ENCODE assay signal across 1 cellular context in the genomic region with DNA sequence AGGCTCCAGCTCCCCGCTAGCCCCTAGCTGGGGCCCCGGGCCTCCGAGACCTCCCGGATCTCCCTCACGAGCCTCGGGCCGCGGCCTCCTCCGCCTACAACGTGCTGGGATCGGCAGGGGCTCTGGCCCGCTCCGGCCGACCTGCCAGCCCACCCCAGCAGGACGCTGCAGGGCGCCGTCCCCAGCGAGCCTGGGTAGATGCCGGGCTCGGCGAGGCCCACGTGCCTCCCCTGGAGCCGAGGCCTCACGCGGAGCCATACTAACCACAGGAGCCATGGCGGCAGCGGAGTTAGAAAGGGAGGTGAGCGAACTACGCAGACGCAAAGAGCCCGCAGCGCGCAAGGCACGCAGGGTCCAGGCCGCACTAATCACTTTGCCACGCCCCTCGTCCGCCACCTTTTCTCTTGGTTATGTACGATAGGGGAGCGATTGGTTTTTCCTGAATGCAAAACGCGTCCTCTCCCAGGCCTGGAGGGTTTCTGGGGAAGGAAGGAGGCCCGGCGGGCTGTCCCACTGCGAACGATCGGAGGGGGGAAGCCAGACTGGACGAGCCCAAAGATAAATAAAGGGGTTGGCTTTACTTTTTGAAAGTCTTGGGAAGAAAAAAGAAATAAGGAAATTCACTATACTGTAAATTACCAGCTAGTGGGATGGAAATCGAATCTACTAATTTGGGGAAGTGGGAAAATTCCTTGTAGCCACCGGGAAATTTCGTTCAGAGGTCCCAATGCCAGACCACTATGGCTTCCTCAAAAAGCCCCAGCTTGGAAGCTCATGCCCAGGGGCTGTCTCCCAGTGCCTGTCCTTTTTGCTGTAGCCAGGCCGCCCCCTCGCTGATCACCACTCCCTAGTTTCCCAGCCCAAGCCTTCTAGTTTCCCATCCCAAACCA.
TF ChIP-seq lines count a peak whose summit lies in the region.

A gene (minus strand): TSS at position 298 of the 890 bp plus-strand sequence. CDS start 22 bp downstream, at position 276.

TF ChIP-seq in K562, 482 proteins besides CTCF, POLR2A, EP300 and RAD21 (continued from another document and continues in another):
- TF ChIP-seq, protein P1, sequence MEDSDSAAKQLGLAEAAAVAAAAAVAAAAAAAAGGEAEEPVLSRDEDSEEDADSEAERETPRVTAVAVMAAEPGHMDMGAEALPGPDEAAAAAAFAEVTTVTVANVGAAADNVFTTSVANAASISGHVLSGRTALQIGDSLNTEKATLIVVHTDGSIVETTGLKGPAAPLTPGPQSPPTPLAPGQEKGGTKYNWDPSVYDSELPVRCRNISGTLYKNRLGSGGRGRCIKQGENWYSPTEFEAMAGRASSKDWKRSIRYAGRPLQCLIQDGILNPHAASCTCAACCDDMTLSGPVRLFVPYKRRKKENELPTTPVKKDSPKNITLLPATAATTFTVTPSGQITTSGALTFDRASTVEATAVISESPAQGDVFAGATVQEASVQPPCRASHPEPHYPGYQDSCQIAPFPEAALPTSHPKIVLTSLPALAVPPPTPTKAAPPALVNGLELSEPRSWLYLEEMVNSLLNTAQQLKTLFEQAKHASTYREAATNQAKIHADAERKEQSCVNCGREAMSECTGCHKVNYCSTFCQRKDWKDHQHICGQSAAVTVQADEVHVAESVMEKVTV (CRISPR knock-in tag; IDR thresholded peaks at IDR 0.05) = no peak
- TF ChIP-seq, protein P2, sequence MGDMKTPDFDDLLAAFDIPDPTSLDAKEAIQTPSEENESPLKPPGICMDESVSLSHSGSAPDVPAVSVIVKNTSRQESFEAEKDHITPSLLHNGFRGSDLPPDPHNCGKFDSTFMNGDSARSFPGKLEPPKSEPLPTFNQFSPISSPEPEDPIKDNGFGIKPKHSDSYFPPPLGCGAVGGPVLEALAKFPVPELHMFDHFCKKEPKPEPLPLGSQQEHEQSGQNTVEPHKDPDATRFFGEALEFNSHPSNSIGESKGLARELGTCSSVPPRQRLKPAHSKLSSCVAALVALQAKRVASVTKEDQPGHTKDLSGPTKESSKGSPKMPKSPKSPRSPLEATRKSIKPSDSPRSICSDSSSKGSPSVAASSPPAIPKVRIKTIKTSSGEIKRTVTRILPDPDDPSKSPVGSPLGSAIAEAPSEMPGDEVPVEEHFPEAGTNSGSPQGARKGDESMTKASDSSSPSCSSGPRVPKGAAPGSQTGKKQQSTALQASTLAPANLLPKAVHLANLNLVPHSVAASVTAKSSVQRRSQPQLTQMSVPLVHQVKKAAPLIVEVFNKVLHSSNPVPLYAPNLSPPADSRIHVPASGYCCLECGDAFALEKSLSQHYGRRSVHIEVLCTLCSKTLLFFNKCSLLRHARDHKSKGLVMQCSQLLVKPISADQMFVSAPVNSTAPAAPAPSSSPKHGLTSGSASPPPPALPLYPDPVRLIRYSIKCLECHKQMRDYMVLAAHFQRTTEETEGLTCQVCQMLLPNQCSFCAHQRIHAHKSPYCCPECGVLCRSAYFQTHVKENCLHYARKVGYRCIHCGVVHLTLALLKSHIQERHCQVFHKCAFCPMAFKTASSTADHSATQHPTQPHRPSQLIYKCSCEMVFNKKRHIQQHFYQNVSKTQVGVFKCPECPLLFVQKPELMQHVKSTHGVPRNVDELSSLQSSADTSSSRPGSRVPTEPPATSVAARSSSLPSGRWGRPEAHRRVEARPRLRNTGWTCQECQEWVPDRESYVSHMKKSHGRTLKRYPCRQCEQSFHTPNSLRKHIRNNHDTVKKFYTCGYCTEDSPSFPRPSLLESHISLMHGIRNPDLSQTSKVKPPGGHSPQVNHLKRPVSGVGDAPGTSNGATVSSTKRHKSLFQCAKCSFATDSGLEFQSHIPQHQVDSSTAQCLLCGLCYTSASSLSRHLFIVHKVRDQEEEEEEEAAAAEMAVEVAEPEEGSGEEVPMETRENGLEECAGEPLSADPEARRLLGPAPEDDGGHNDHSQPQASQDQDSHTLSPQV (IDR thresholded peaks at IDR 0.05) = no peak
- TF ChIP-seq, protein P3, sequence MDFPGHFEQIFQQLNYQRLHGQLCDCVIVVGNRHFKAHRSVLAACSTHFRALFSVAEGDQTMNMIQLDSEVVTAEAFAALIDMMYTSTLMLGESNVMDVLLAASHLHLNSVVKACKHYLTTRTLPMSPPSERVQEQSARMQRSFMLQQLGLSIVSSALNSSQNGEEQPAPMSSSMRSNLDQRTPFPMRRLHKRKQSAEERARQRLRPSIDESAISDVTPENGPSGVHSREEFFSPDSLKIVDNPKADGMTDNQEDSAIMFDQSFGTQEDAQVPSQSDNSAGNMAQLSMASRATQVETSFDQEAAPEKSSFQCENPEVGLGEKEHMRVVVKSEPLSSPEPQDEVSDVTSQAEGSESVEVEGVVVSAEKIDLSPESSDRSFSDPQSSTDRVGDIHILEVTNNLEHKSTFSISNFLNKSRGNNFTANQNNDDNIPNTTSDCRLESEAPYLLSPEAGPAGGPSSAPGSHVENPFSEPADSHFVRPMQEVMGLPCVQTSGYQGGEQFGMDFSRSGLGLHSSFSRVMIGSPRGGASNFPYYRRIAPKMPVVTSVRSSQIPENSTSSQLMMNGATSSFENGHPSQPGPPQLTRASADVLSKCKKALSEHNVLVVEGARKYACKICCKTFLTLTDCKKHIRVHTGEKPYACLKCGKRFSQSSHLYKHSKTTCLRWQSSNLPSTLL (IDR thresholded peaks at IDR 0.05) = no peak
- peak; percentile 97 for TF ChIP-seq KLF13 (tag; IDR thresholded peaks at IDR 0.05; ENCODE audit: borderline replicate concordance, low read depth)
- TF ChIP-seq NFRKB (IDR thresholded peaks at IDR 0.05; ENCODE audit: low read depth) = peak; percentile 84
- TF ChIP-seq, protein P4, sequence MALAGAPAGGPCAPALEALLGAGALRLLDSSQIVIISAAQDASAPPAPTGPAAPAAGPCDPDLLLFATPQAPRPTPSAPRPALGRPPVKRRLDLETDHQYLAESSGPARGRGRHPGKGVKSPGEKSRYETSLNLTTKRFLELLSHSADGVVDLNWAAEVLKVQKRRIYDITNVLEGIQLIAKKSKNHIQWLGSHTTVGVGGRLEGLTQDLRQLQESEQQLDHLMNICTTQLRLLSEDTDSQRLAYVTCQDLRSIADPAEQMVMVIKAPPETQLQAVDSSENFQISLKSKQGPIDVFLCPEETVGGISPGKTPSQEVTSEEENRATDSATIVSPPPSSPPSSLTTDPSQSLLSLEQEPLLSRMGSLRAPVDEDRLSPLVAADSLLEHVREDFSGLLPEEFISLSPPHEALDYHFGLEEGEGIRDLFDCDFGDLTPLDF (CRISPR knock-in tag; IDR thresholded peaks at IDR 0.05) = 0 out of 2 replicates have a peak, but pooled peaks have one; percentile 57
- TF ChIP-seq, protein P5, sequence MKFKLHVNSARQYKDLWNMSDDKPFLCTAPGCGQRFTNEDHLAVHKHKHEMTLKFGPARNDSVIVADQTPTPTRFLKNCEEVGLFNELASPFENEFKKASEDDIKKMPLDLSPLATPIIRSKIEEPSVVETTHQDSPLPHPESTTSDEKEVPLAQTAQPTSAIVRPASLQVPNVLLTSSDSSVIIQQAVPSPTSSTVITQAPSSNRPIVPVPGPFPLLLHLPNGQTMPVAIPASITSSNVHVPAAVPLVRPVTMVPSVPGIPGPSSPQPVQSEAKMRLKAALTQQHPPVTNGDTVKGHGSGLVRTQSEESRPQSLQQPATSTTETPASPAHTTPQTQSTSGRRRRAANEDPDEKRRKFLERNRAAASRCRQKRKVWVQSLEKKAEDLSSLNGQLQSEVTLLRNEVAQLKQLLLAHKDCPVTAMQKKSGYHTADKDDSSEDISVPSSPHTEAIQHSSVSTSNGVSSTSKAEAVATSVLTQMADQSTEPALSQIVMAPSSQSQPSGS (CRISPR knock-in tag; IDR thresholded peaks at IDR 0.05) = no peak
- TF ChIP-seq SPI1 (IDR thresholded peaks at IDR 0.05; ENCODE audit: borderline replicate concordance, low read depth, low read length) = peak; percentile 74; the same call in 1 of the 2 replicates
- TF ChIP-seq, protein P6, sequence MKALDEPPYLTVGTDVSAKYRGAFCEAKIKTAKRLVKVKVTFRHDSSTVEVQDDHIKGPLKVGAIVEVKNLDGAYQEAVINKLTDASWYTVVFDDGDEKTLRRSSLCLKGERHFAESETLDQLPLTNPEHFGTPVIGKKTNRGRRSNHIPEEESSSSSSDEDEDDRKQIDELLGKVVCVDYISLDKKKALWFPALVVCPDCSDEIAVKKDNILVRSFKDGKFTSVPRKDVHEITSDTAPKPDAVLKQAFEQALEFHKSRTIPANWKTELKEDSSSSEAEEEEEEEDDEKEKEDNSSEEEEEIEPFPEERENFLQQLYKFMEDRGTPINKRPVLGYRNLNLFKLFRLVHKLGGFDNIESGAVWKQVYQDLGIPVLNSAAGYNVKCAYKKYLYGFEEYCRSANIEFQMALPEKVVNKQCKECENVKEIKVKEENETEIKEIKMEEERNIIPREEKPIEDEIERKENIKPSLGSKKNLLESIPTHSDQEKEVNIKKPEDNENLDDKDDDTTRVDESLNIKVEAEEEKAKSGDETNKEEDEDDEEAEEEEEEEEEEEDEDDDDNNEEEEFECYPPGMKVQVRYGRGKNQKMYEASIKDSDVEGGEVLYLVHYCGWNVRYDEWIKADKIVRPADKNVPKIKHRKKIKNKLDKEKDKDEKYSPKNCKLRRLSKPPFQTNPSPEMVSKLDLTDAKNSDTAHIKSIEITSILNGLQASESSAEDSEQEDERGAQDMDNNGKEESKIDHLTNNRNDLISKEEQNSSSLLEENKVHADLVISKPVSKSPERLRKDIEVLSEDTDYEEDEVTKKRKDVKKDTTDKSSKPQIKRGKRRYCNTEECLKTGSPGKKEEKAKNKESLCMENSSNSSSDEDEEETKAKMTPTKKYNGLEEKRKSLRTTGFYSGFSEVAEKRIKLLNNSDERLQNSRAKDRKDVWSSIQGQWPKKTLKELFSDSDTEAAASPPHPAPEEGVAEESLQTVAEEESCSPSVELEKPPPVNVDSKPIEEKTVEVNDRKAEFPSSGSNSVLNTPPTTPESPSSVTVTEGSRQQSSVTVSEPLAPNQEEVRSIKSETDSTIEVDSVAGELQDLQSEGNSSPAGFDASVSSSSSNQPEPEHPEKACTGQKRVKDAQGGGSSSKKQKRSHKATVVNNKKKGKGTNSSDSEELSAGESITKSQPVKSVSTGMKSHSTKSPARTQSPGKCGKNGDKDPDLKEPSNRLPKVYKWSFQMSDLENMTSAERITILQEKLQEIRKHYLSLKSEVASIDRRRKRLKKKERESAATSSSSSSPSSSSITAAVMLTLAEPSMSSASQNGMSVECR (CRISPR knock-in tag; IDR thresholded peaks at IDR 0.05) = peak; percentile 98
- no peak for TF ChIP-seq PHB2 (IDR thresholded peaks at IDR 0.05; ENCODE audit: low read depth)
- TF ChIP-seq ZNF583 (CRISPR knock-in tag; IDR thresholded peaks at IDR 0.05) = no peak
- no peak for TF ChIP-seq CBX1 (IDR thresholded peaks at IDR 0.05; ENCODE audit: low read depth)
- TF ChIP-seq, protein P7, sequence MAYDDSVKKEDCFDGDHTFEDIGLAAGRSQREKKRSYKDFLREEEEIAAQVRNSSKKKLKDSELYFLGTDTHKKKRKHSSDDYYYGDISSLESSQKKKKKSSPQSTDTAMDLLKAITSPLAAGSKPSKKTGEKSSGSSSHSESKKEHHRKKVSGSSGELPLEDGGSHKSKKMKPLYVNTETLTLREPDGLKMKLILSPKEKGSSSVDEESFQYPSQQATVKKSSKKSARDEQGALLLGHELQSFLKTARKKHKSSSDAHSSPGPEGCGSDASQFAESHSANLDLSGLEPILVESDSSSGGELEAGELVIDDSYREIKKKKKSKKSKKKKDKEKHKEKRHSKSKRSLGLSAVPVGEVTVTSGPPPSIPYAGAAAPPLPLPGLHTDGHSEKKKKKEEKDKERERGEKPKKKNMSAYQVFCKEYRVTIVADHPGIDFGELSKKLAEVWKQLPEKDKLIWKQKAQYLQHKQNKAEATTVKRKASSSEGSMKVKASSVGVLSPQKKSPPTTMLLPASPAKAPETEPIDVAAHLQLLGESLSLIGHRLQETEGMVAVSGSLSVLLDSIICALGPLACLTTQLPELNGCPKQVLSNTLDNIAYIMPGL (CRISPR knock-in tag; IDR thresholded peaks at IDR 0.05) = peak; percentile 95; the same call in 1 of the 2 replicates
- no peak for TF ChIP-seq KLF10 (CRISPR knock-in tag; IDR thresholded peaks at IDR 0.05)
- peak; percentile 51; the same call in 1 of the 2 replicates for TF ChIP-seq ZNF384 (IDR thresholded peaks at IDR 0.05; ENCODE audit: low read depth, low read length)
- TF ChIP-seq FOXP1 (CRISPR knock-in tag; IDR thresholded peaks at IDR 0.05) = peak; percentile 95
- peak; percentile 81; the same call in 1 of the 2 replicates for TF ChIP-seq ERF (CRISPR knock-in tag; IDR thresholded peaks at IDR 0.05)
- TF ChIP-seq, protein P8, sequence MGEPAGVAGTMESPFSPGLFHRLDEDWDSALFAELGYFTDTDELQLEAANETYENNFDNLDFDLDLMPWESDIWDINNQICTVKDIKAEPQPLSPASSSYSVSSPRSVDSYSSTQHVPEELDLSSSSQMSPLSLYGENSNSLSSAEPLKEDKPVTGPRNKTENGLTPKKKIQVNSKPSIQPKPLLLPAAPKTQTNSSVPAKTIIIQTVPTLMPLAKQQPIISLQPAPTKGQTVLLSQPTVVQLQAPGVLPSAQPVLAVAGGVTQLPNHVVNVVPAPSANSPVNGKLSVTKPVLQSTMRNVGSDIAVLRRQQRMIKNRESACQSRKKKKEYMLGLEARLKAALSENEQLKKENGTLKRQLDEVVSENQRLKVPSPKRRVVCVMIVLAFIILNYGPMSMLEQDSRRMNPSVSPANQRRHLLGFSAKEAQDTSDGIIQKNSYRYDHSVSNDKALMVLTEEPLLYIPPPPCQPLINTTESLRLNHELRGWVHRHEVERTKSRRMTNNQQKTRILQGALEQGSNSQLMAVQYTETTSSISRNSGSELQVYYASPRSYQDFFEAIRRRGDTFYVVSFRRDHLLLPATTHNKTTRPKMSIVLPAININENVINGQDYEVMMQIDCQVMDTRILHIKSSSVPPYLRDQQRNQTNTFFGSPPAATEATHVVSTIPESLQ (CRISPR knock-in tag; IDR thresholded peaks at IDR 0.05) = no peak; the same call in 1 of the 2 replicates
- no peak for TF ChIP-seq MEIS2 (IDR thresholded peaks at IDR 0.05; ENCODE audit: partially characterized antibody)
- TF ChIP-seq MCM7 (IDR thresholded peaks at IDR 0.05) = no peak
- no peak for TF ChIP-seq ZNF445 (CRISPR knock-in tag; IDR thresholded peaks at IDR 0.05; ENCODE audit: low read depth)
- TF ChIP-seq ZNF444 (CRISPR knock-in tag; IDR thresholded peaks at IDR 0.05) = no peak
- no peak for TF ChIP-seq TFAM (CRISPR knock-in tag; conservative IDR thresholded peaks at IDR 0.05)
- TF ChIP-seq, protein P9, sequence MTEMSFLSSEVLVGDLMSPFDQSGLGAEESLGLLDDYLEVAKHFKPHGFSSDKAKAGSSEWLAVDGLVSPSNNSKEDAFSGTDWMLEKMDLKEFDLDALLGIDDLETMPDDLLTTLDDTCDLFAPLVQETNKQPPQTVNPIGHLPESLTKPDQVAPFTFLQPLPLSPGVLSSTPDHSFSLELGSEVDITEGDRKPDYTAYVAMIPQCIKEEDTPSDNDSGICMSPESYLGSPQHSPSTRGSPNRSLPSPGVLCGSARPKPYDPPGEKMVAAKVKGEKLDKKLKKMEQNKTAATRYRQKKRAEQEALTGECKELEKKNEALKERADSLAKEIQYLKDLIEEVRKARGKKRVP (CRISPR knock-in tag; IDR thresholded peaks at IDR 0.05) = no peak
- peak; percentile 80 for TF ChIP-seq RB1 (IDR thresholded peaks at IDR 0.05; ENCODE audit: low read depth)
- TF ChIP-seq TEAD1 (CRISPR knock-in tag; IDR thresholded peaks at IDR 0.05) = peak; percentile 22 to 95; a peak in 3 of 4 replicates
- TF ChIP-seq, protein P10, sequence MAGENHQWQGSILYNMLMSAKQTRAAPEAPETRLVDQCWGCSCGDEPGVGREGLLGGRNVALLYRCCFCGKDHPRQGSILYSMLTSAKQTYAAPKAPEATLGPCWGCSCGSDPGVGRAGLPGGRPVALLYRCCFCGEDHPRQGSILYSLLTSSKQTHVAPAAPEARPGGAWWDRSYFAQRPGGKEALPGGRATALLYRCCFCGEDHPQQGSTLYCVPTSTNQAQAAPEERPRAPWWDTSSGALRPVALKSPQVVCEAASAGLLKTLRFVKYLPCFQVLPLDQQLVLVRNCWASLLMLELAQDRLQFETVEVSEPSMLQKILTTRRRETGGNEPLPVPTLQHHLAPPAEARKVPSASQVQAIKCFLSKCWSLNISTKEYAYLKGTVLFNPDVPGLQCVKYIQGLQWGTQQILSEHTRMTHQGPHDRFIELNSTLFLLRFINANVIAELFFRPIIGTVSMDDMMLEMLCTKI (IDR thresholded peaks at IDR 0.05; ENCODE audit: partially characterized antibody) = no peak
- no peak for TF ChIP-seq NCOA1 (IDR thresholded peaks at IDR 0.05; ENCODE audit: low read depth)
- TF ChIP-seq SRSF7 (optimal IDR thresholded peaks at IDR 0.05; ENCODE audit: low read depth, low read length) = no peak
- TF ChIP-seq ZNF696 (CRISPR knock-in tag; conservative IDR thresholded peaks at IDR 0.05) = no peak
